Comparison of ENCODE assay signal across 1 cellular context in genomic region chr17:69880591-69881112, GRCh38.
TF ChIP-seq lines count a peak whose summit lies in the region.

No MANE protein-coding gene starts in this region.

TF ChIP-seq in IMR-90, 13 proteins besides CTCF, POLR2A, EP300 and RAD21:
- TF ChIP-seq CEBPB (IDR thresholded peaks at IDR 0.05; ENCODE audit: low read depth, low read length) (no peak), RCOR1 (IDR thresholded peaks at IDR 0.05; ENCODE audit: insufficient replicate concordance, low read length) (no peak), BHLHE40 (IDR thresholded peaks at IDR 0.05; ENCODE audit: low read depth, low read length) (no peak), NFE2L2 (IDR thresholded peaks at IDR 0.05; ENCODE audit: low read depth, low read length) (no peak), SMC3 (IDR thresholded peaks at IDR 0.05; ENCODE audit: low read depth, low read length) (no peak), MXI1 (IDR thresholded peaks at IDR 0.05; ENCODE audit: borderline replicate concordance, low read depth, low read length) (no peak), RFX5 (IDR thresholded peaks at IDR 0.05; ENCODE audit: low read depth, low read length) (no peak), CHD1 (IDR thresholded peaks at IDR 0.05; ENCODE audit: low read depth, low read length) (no peak), MAFK (IDR thresholded peaks at IDR 0.05; ENCODE audit: low read depth, low read length) (no peak), FOS (IDR thresholded peaks at IDR 0.05; ENCODE audit: low read depth, low read length) (no peak), MAZ (IDR thresholded peaks at IDR 0.05; ENCODE audit: borderline replicate concordance, low read depth, low read length) (no peak), ELK1 (IDR thresholded peaks at IDR 0.05; ENCODE audit: borderline replicate concordance, low read depth, low read length) (no peak), USF2 (IDR thresholded peaks at IDR 0.05; ENCODE audit: low read depth, low read length) (no peak)
TF ChIP-seq in IMR-90: peak in this region for 0.
